Comparison of ENCODE assay signal across 25 cellular contexts in the genomic region with DNA sequence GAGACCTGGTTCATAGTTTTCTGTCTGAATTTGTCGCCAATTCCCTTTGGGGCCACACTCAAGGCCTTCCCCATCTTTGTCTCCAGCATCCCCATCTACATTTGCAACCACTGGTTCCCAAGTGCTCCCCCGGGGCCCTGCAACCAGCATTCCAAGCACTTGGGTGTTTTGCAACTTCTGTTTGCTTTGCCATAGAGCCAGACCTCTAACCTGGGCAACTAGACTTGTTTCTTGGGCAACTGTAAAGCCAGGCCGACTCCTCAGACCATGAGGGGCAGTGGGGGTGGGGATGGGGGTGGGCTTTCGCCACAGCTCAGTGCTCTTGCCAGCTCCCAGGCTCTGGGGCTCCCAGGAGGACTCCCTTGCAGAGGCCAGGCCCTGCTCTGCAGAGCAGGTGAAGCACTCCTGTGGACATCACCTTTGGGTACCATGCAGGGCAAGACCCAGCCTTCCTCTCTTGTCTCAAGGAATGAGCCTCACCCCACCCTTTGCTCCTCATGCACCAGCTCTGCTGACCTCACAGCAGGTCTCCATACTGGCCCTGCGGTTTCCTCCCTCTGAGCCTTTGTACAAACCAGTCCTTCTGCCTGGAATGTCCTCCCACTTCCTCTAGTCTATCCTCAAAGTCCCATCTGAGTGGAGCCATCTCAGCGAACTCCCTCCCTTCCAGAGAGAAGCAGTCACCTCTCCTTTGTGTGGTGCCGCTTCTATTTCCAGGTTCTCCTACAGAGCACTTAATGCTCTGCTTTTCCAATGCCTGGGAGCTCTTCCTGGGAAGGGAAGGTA.
"Had no signal": no experiment of that assay in that cellular context is flagged by ENCODE, and none has a peak within 500 bp of the region (broad histone marks: within the 10 kb centered on the region; RNA-seq: fewer than 3 reads in every experiment).

No MANE protein-coding gene starts in this region.

- H3K4me3 ChIP-seq: adrenal gland, gastroesophageal sphincter, hepatocyte, right lobe of liver, thoracic aorta had no signal

- H3K9me3 ChIP-seq: adrenal gland, gastroesophageal sphincter, neutrophil, right lobe of liver, thoracic aorta had no signal

- DNase-seq: activated CD4-positive, alpha-beta T cell treated with anti-CD3 and anti-CD28 coated beads for 4 hours; activated CD4-positive, alpha-beta T cell treated with anti-CD3 and anti-CD28 coated beads, Interleukin-2, amount 50 U/mL, for 4 hours; activated CD8-positive, alpha-beta memory T cell treated with anti-CD3 and anti-CD28 coated beads for 24 hours; activated effector memory CD4-positive, alpha-beta T cell treated with anti-CD3 and anti-CD28 coated beads, Interleukin-2, amount 50 U/mL, for 16 hours; activated naive CD4-positive, alpha-beta T cell treated with anti-CD3 and anti-CD28 coated beads for 36 hours; activated naive CD8-positive, alpha-beta T cell treated with anti-CD3 and anti-CD28 coated beads for 36 hours; adrenal gland; caudate nucleus; cortex of kidney; kidney; natural killer cell; right lobe of liver; stimulated activated CD4-positive, alpha-beta T cell treated with anti-CD3 and anti-CD28 coated beads, Interleukin-12 subunit alpha, Interleukin-12 subunit beta, amount 100 ng/mL, for 4 hours; stimulated activated CD4-positive, alpha-beta T cell treated with anti-CD3 and anti-CD28 coated beads, Interleukin-4, amount 100 ng/mL, for 1 hour; stimulated activated naive CD8-positive, alpha-beta T cell treated with anti-CD3 and anti-CD28 coated beads, Interleukin-15, Interleukin-2, amounts not matched to agents 100 U/mL and 50 U/mL, for 24 hours; T-helper 9 cell; trophoblast cell had no signal

- FAIRE-seq: astrocyte, endothelial cell of umbilical vein, kidney, TTC549 had no signal

- H2AFZ ChIP-seq: hepatocyte had no signal

- H3K4me1 ChIP-seq: adrenal gland, right lobe of liver had no signal

- H3K36me3 ChIP-seq: adrenal gland, gastroesophageal sphincter, neutrophil, right lobe of liver, thoracic aorta had no signal

- H3K27me3 ChIP-seq: adrenal gland, gastroesophageal sphincter, hepatocyte, right lobe of liver had no signal

- H3K27ac ChIP-seq: adrenal gland, gastroesophageal sphincter, hepatocyte, neutrophil, right lobe of liver, thoracic aorta, VCaP had no signal

- ATAC-seq: gastroesophageal sphincter; natural killer cell; right lobe of liver; stimulated activated naive CD8-positive, alpha-beta T cell treated with anti-CD3 and anti-CD28 coated beads, Interleukin-15, Interleukin-2, amounts not matched to agents 100 U/mL and 50 U/mL, for 24 hours had no signal

- H3K4me2 ChIP-seq: hepatocyte had no signal
